Comparison of ENCODE assay signal across 7 cellular contexts in genomic region chr3:143443851-143444331, GRCh38.
DNase-seq lines count a peak whose midpoint lies in the region; ATAC-seq and TF ChIP-seq lines count a peak whose summit lies in the region.

No MANE protein-coding gene starts in this region.

- no peak overlapping the region for H3K4me3 ChIP-seq in HCT116 (replicated peaks in 1 of 2; ENCODE audit: low read depth in 1 of 2, low read length in 2 of 2)
- H3K4me3 ChIP-seq in SK-N-MC = no peak overlapping the region

- CTCF ChIA-PET in HCT116 (lab: Charles Lee) = interaction anchor here (0.7 kb wide), 1 partner anchor 10 kb away, joined by 5 read pairs; no protein-coding TSS in a partner anchor

- no peaks in the 10 kb centered on the region for H3K79me2 ChIP-seq in HCT116 (ENCODE audit: insufficient read depth, low read length)

- H3K36me3 ChIP-seq in HCT116 (ENCODE audit: control insufficient read depth in 1 of 2, insufficient read depth in 2 of 2, low read length in 2 of 2) = no peaks in the 10 kb centered on the region
- no peaks in the 10 kb centered on the region for H3K36me3 ChIP-seq in SK-N-MC (ENCODE audit: insufficient read depth, low read length)

- H3K27me3 Mint-ChIP-seq in naive B cell = no peaks in the 10 kb centered on the region

- H3K36me3 Mint-ChIP-seq in naive B cell = peaks cover 23 to 25% of the 10 kb centered on the region in 2 donors

- H3K4me1 Mint-ChIP-seq in naive B cell = peaks cover 11 to 26% (median 12%) of the 10 kb centered on the region in 3 donors

- no peak for TF ChIP-seq CTCF in HCT116 (IDR thresholded peaks at IDR 0.05 in 2 of 3, conservative IDR thresholded peaks at IDR 0.05 in 1 of 3; ENCODE audit: borderline replicate concordance in 1 of 3, insufficient read depth in 1 of 3, low read depth in 2 of 3, low read length in 2 of 3)

- peak overlapping the region in 4 of 6 donors; percentile 11 to 23 (median 14) for H3K27ac Mint-ChIP-seq in naive B cell

- H3K27ac ChIP-seq in HCT116 (ENCODE audit: low read depth, low read length) (no peak overlapping the region), SK-N-MC (no peak overlapping the region)

- H3K4me3 Mint-ChIP-seq in naive B cell = peak overlapping the region in 2 of 8 donors; percentile 13 to 51

- H3K4me1 ChIP-seq in HCT116 (ENCODE audit: control insufficient read depth in 1 of 2, insufficient read depth in 2 of 2, low read length in 2 of 2) = peaks cover 0 to 21% of the 10 kb centered on the region in 2 experiments; a peak in 2 of 4 replicates

- H4K20me1 ChIP-seq in HCT116 (ENCODE audit: insufficient read depth) = no peaks in the 10 kb centered on the region

- POLR2A ChIA-PET in HCT116 (lab: Charles Lee) = no interaction called here

- TF ChIP-seq POLR2A in HCT116 (IDR thresholded peaks at IDR 0.05; ENCODE audit: borderline replicate concordance, extremely low read depth, insufficient read depth, insufficient read length) = no peak

- H3K9me2 ChIP-seq in HCT116 (ENCODE audit: insufficient read depth) = no peaks in the 10 kb centered on the region; the same call in 1 of the 2 replicates

- peak overlapping the region; percentile 44 for H3K4me2 ChIP-seq in HCT116 (ENCODE audit: low read length)

- peak; percentile 77 for DNase-seq in HCT116 (ENCODE audit: low read depth, low spot score)
- DNase-seq in SK-N-MC (ENCODE audit: low read depth, low spot score) = peak; percentile 45
- peak; percentile 99 for DNase-seq in dermis blood vessel endothelial cell
- no peak for DNase-seq in naive B cell
- no peak for DNase-seq in hypothalamus (lab: John Stamatoyannopoulos, UW)
- DNase-seq in NCI-H82 (lab: John Stamatoyannopoulos, UW) = no peak

- intact Hi-C loops in HCT116 (cut with micrococcal nuclease) = no loop called here

- H3K9me3 Mint-ChIP-seq in naive B cell = peaks cover 0 to 3% (median 0%) of the 10 kb centered on the region in 7 donors

- RAD21 ChIA-PET in HCT116 (lab: Charles Lee; ENCODE audit: low non-redundant PET in 1 of 2, low total read pairs in 2 of 2, uncharacterized antibody in 2 of 2, unreplicated experiment in 2 of 2) = no interaction called here

- H3K9me3 ChIP-seq in HCT116 (ENCODE audit: control insufficient read depth in 1 of 2, insufficient read depth in 1 of 2, low read depth in 1 of 2, low read length in 2 of 2) = no peaks in the 10 kb centered on the region
- H3K9me3 ChIP-seq in SK-N-MC (ENCODE audit: low read depth, low read length) = no peaks in the 10 kb centered on the region

- H2AFZ ChIP-seq in HCT116 (ENCODE audit: low read depth, low read length, poor library complexity, severe bottlenecking) = peak overlapping the region; percentile 65

- BruUV-seq in HCT116 (replicated peaks; lab: Mats Ljungman, UMichigan) = no TSS peak

- no peak for TF ChIP-seq RAD21 in HCT116 (IDR thresholded peaks at IDR 0.05; ENCODE audit: low read depth)

- H3K9ac ChIP-seq in HCT116 (ENCODE audit: low read length) (no peak overlapping the region), SK-N-MC (ENCODE audit: insufficient read length) (no peak overlapping the region)

- peak; percentile 74 for ATAC-seq in HCT116
- ATAC-seq in naive B cell (ENCODE audit: low read depth in 2 of 2) = no peak
- no peak for ATAC-seq in GM19395 (IDR thresholded peaks at IDR 0.05; ENCODE audit: unreplicated experiment)

- no peaks in the 10 kb centered on the region for H3K27me3 ChIP-seq in HCT116 (ENCODE audit: insufficient read depth, low read length)

TF ChIP-seq in HCT116, 20 proteins besides CTCF, POLR2A, EP300 and RAD21:
- TF ChIP-seq JUND (IDR thresholded peaks at IDR 0.05) = peak; percentile 59
- TF ChIP-seq EZH2phosphoT487 (IDR thresholded peaks at IDR 0.05; ENCODE audit: borderline replicate concordance) = no peak
- TF ChIP-seq MAX (IDR thresholded peaks at IDR 0.05) = peak; percentile 43; the same call in 1 of the 2 replicates
- TF ChIP-seq REST (IDR thresholded peaks at IDR 0.05; ENCODE audit: low read depth) = no peak
- TF ChIP-seq YY1 (IDR thresholded peaks at IDR 0.05; ENCODE audit: extremely low read depth, insufficient replicate concordance, low read depth, low read length) = no peak
- TF ChIP-seq EGR1 (IDR thresholded peaks at IDR 0.05; ENCODE audit: low read depth) = peak; percentile 49; the same call in 1 of the 2 replicates
- TF ChIP-seq CBX3 (IDR thresholded peaks at IDR 0.05; ENCODE audit: low read depth) = peak; percentile 86
- TF ChIP-seq ZNF274 (IDR thresholded peaks at IDR 0.05; ENCODE audit: low read depth, low read length) = no peak
- 0 out of 2 replicates have a peak, but pooled peaks have one; percentile 13 for TF ChIP-seq POLR2AphosphoS5 (IDR thresholded peaks at IDR 0.05; ENCODE audit: low read depth, low read length)
- 0 out of 2 replicates have a peak, but pooled peaks have one; percentile 17 for TF ChIP-seq SRF (IDR thresholded peaks at IDR 0.05; ENCODE audit: low read depth)
- peak; percentile 68 for TF ChIP-seq FOSL1 (IDR thresholded peaks at IDR 0.05; ENCODE audit: low read depth)
- TF ChIP-seq ZFX (IDR thresholded peaks at IDR 0.05) = no peak
- no peak for TF ChIP-seq TCF7L2 (IDR thresholded peaks at IDR 0.05; ENCODE audit: borderline replicate concordance, extremely low read depth, insufficient read depth, insufficient read length)
- no peak for TF ChIP-seq ZBTB33 (IDR thresholded peaks at IDR 0.05; ENCODE audit: extremely low read depth, insufficient replicate concordance, low read length)
- TF ChIP-seq ATF3 (IDR thresholded peaks at IDR 0.05) = no peak
- TF ChIP-seq ELF1 (IDR thresholded peaks at IDR 0.05; ENCODE audit: borderline replicate concordance, low read depth) = peak; percentile 49
- no peak for TF ChIP-seq EZH2 (IDR thresholded peaks at IDR 0.05)
- peak; percentile 67 for TF ChIP-seq CEBPB (IDR thresholded peaks at IDR 0.05; ENCODE audit: low read depth)
- TF ChIP-seq SIN3A (IDR thresholded peaks at IDR 0.05; ENCODE audit: low read depth) = no peak
- TF ChIP-seq SP1 (IDR thresholded peaks at IDR 0.05; ENCODE audit: low read depth) = peak; percentile 57

Comparison
In these comparisons a context has a peak if more than half of its experiments do, and no peak if none do; other contexts are left out.
1. DNase-seq: peak in HCT116 (single experiment), SK-N-MC (single experiment) and dermis blood vessel endothelial cell (single experiment); none in naive B cell (single experiment), hypothalamus (0 of 51) and NCI-H82 (single experiment).